In the genomic region with DNA sequence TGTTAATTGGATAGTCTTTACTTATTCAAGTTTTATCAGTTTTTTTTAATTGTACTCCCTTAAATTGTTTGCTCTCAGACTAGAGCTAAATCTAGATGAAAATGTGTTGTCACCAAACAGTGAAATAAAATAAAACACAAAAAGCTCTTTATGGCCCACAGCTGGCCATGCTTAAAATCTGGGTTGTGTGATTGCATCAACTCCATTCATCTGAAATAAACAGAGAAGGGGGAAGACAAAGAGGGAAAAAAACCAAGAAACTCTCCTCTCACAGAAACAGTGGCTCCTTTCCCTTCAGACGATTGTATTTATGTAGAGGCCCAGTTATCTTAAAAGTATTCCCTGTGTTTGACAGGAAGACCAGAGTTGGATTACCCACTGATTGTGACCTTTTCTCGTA, we compare ENCODE assay signal across 21 cellular contexts.
DNase-seq lines count a peak whose midpoint lies in the region; ATAC-seq and TF ChIP-seq lines count a peak whose summit lies in the region.
"Had no signal": no experiment of that assay in that cellular context is flagged by ENCODE, and none has a peak within 500 bp of the region (broad histone marks: within the 10 kb centered on the region; RNA-seq: fewer than 3 reads in every experiment).

No MANE protein-coding gene starts in this region.

- H4K20me1 ChIP-seq in GM23338 (replicated peaks; ENCODE audit: insufficient read depth): no peaks in the 10 kb centered on the region

- DNase-seq in GM23338 (ENCODE audit: low spot score) (no peak), esophagus muscularis mucosa (ENCODE audit: extremely low spot score) (no peak), left ventricle myocardium inferior (no peak), putamen (ENCODE audit: low spot score) (peak; percentile 8), NCI-H1092 (lab: John Stamatoyannopoulos, UW) (no peak), osteocyte (ENCODE audit: extremely low spot score, unreplicated experiment) (no peak)
- no peak for DNase-seq in naive thymus-derived CD8-positive, alpha-beta T cell
- DNase-seq: COR-L47, GDM1, GM23248, HCEC 1CT, Kasumi-1, MG63, NCI-H1092 treated with DMSO at 0.1 percent for 48 hours, NCI-H146, NCI-H2081, SHP77 treated with DMSO at 0.1 percent for 48 hours, SK-N-SH had no signal

- H3K27me3 ChIP-seq in GM23338 (ENCODE audit: insufficient read depth) (no peaks in the 10 kb centered on the region), esophagus muscularis mucosa (no peaks in the 10 kb centered on the region), left ventricle myocardium inferior (ENCODE audit: low read depth) (peaks cover 4% of the 10 kb centered on the region)
- H3K27me3 ChIP-seq: MG63 had no signal

- no peak overlapping the region for H3K4me2 ChIP-seq in GM23338
- H3K4me2 ChIP-seq: SK-N-SH had no signal

- H3K4me3 Mint-ChIP-seq in GM23338: no peak overlapping the region
- no peak overlapping the region for H3K4me3 Mint-ChIP-seq in naive thymus-derived CD8-positive, alpha-beta T cell
- H3K4me3 Mint-ChIP-seq in osteocyte (ENCODE audit: unreplicated experiment): no peak overlapping the region
- H3K4me3 Mint-ChIP-seq: IgD-negative memory B cell had no signal

- H3K9me3 ChIP-seq in esophagus muscularis mucosa (no peaks in the 10 kb centered on the region), left ventricle myocardium inferior (replicated peaks) (no peaks in the 10 kb centered on the region)
- H3K9me3 ChIP-seq: MG63, SK-N-SH had no signal

- 42% methylated on average over 2 of the region's 2 CpGs for WGBS in esophagus muscularis mucosa

- no peaks in the 10 kb centered on the region for H3K9me3 Mint-ChIP-seq in GM23338
- H3K9me3 Mint-ChIP-seq in naive thymus-derived CD8-positive, alpha-beta T cell: peaks cover 0 to 2% (median 0%) of the 10 kb centered on the region in 9 donors
- peaks cover 56% of the 10 kb centered on the region for H3K9me3 Mint-ChIP-seq in osteocyte (ENCODE audit: unreplicated experiment)

- H3K27ac Mint-ChIP-seq in GM23338: peak overlapping the region; percentile 54; the same call in 1 of the 2 replicates
- no peak overlapping the region for H3K27ac Mint-ChIP-seq in naive thymus-derived CD8-positive, alpha-beta T cell
- no peak overlapping the region for H3K27ac Mint-ChIP-seq in osteocyte (ENCODE audit: unreplicated experiment)
- H3K27ac Mint-ChIP-seq: IgD-negative memory B cell had no signal

- H3K4me3 ChIP-seq in GM23338 (no peak overlapping the region), esophagus muscularis mucosa (no peak overlapping the region), left ventricle myocardium inferior (no peak overlapping the region)
- H3K4me3 ChIP-seq: GM12878, GM23248, MG63 had no signal

- H2AFZ ChIP-seq in GM23338: no peak overlapping the region
- H2AFZ ChIP-seq: GM23248 had no signal

- no peaks in the 10 kb centered on the region for H3K79me2 ChIP-seq in GM23338 (replicated peaks; ENCODE audit: insufficient read depth)

- H3F3A ChIP-seq in GM23338 (replicated peaks; ENCODE audit: low read depth): no peaks in the 10 kb centered on the region

- TF ChIP-seq POLR2A in esophagus muscularis mucosa (IDR thresholded peaks at IDR 0.05; ENCODE audit: low read depth) (no peak), GM18505 (IDR thresholded peaks at IDR 0.05; ENCODE audit: borderline replicate concordance, extremely low read depth, insufficient read depth, insufficient read length) (no peak)

- TF ChIP-seq EP300 in esophagus muscularis mucosa (IDR thresholded peaks at IDR 0.05): no peak

- H3K4me1 ChIP-seq in GM23338 (ENCODE audit: insufficient read depth) (no peaks in the 10 kb centered on the region), esophagus muscularis mucosa (peaks cover 0 to 16% (median 9%) of the 10 kb centered on the region in 4 donors), left ventricle myocardium inferior (peaks cover 36% of the 10 kb centered on the region)

- POLR2A ChIA-PET in naive thymus-derived CD8-positive, alpha-beta T cell (lab: Charles Lee): no interaction called here

- no peak for ATAC-seq in GM23338
- ATAC-seq in GM18505 (IDR thresholded peaks at IDR 0.05; ENCODE audit: unreplicated experiment): no peak
- ATAC-seq in naive thymus-derived CD8-positive, alpha-beta T cell: no peak
- ATAC-seq: GM12878 had no signal

- H3K27ac ChIP-seq in GM23338 (ENCODE audit: low read depth) (no peak overlapping the region), esophagus muscularis mucosa (replicated peaks in 1 of 4) (peak overlapping the region in 3 of 4 donors; percentile 11 to 41 (median 37)), left ventricle myocardium inferior (replicated peaks) (peak overlapping the region; percentile 80)
- H3K27ac ChIP-seq: GM23248 had no signal

- H3K36me3 ChIP-seq in GM23338 (ENCODE audit: insufficient read depth) (no peaks in the 10 kb centered on the region), esophagus muscularis mucosa (no peaks in the 10 kb centered on the region), left ventricle myocardium inferior (no peaks in the 10 kb centered on the region)
- H3K36me3 ChIP-seq: MG63 had no signal

- H3K27me3 Mint-ChIP-seq in GM23338 (ENCODE audit: insufficient read depth, low read depth, poor library complexity): peaks cover 7% of the 10 kb centered on the region
- no peaks in the 10 kb centered on the region for H3K27me3 Mint-ChIP-seq in naive thymus-derived CD8-positive, alpha-beta T cell
- H3K27me3 Mint-ChIP-seq in osteocyte (ENCODE audit: unreplicated experiment): no peaks in the 10 kb centered on the region
- H3K27me3 Mint-ChIP-seq: IgD-negative memory B cell had no signal

- TF ChIP-seq CTCF in GM23338 (conservative IDR thresholded peaks at IDR 0.05; ENCODE audit: low read depth in 2 of 2) (no peak), esophagus muscularis mucosa (IDR thresholded peaks at IDR 0.05) (no peak), left ventricle myocardium inferior (IDR thresholded peaks at IDR 0.05; ENCODE audit: borderline replicate concordance) (no peak), osteocyte (IDR thresholded peaks at IDR 0.05) (no peak)

- H3K4me1 Mint-ChIP-seq in GM23338 (peaks cover 19% of the 10 kb centered on the region), osteocyte (ENCODE audit: unreplicated experiment) (no peaks in the 10 kb centered on the region)
- H3K4me1 Mint-ChIP-seq in naive thymus-derived CD8-positive, alpha-beta T cell: peaks cover 0 to 15% (median 0%) of the 10 kb centered on the region in 4 donors
- H3K4me1 Mint-ChIP-seq: IgD-negative memory B cell had no signal

- H3K36me3 Mint-ChIP-seq in GM23338 (ENCODE audit: low read depth) (no peaks in the 10 kb centered on the region), osteocyte (ENCODE audit: unreplicated experiment) (no peaks in the 10 kb centered on the region)
- no peaks in the 10 kb centered on the region for H3K36me3 Mint-ChIP-seq in naive thymus-derived CD8-positive, alpha-beta T cell
- H3K36me3 Mint-ChIP-seq: IgD-negative memory B cell had no signal

- intact Hi-C loops in esophagus muscularis mucosa (cut with DNase I) (no loop called here), left ventricle myocardium inferior (cut with micrococcal nuclease) (no loop called here)

- H3K9me2 ChIP-seq in GM23338 (ENCODE audit: insufficient read depth): peaks cover 15% of the 10 kb centered on the region; the same call in 1 of the 2 replicates
- H3K9me2 ChIP-seq: SK-N-SH had no signal

TF ChIP-seq in GM23338, 12 proteins besides CTCF, POLR2A, EP300 and RAD21 (continues in another document):
- no peak for TF ChIP-seq ZNF331 (CRISPR knock-in tag; IDR thresholded peaks at IDR 0.05; ENCODE audit: low read depth)
- TF ChIP-seq JUNB (IDR thresholded peaks at IDR 0.05; ENCODE audit: unreplicated experiment): no peak
- TF ChIP-seq, protein P1, sequence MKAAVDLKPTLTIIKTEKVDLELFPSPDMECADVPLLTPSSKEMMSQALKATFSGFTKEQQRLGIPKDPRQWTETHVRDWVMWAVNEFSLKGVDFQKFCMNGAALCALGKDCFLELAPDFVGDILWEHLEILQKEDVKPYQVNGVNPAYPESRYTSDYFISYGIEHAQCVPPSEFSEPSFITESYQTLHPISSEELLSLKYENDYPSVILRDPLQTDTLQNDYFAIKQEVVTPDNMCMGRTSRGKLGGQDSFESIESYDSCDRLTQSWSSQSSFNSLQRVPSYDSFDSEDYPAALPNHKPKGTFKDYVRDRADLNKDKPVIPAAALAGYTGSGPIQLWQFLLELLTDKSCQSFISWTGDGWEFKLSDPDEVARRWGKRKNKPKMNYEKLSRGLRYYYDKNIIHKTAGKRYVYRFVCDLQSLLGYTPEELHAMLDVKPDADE (IDR thresholded peaks at IDR 0.05): no peak
